6 cellular contexts compared by ENCODE assay signal in genomic region chr11:64869571-64870175, GRCh38. TPM values are rescaled to one million over a fixed set of nuclear protein-coding genes. Genes with fewer than 3 reads are reported as not detected.
DNase-seq lines count a peak whose midpoint lies in the region; ATAC-seq and TF ChIP-seq lines count a peak whose summit lies in the region.

No MANE protein-coding gene starts in this region.

- DNase-seq in Right ventricle myocardium superior (no peak), cardiac septum (ENCODE audit: low spot score) (no peak), heart left ventricle (no peak), vagina (ENCODE audit: extremely low spot score in 2 of 2) (no peak), NCI-H1417 treated with DMSO at 0.1 percent for 48 hours (lab: John Stamatoyannopoulos, UW) (no peak), epidermal melanocyte (ENCODE audit: insufficient read length, low spot score) (no peak)

- intact Hi-C loops in Right ventricle myocardium superior (cut with DNase I) (no loop called here), cardiac septum (cut with DNase I) (no loop called here), heart left ventricle (cut with DNase I) (loop anchor here in 1 of 10 donors (2.0 kb wide), 1 partner anchor 21 kb away; no protein-coding TSS in a partner anchor), vagina (cut with DNase I) (no loop called here)

- peak overlapping the region in 8 of 12 donors; percentile 18 to 39 (median 32) for H3K4me3 ChIP-seq in heart left ventricle
- peak overlapping the region; percentile 2 to 21 for H3K4me3 ChIP-seq in vagina

- TF ChIP-seq POLR2A in heart left ventricle (IDR thresholded peaks at IDR 0.05) = no peak
- no peak for TF ChIP-seq POLR2A in vagina (IDR thresholded peaks at IDR 0.05)

- H3K27me3 ChIP-seq in heart left ventricle = no peaks in the 10 kb centered on the region
- no peaks in the 10 kb centered on the region for H3K27me3 ChIP-seq in vagina

- TF ChIP-seq CTCF in heart left ventricle (IDR thresholded peaks at IDR 0.05) (peak in 11 of 12 donors; percentile 18 to 59 (median 32)), vagina (IDR thresholded peaks at IDR 0.05) (no peak)

- H3K36me3 ChIP-seq in heart left ventricle (peaks cover 0 to 66% (median 40%) of the 10 kb centered on the region in 9 donors), vagina (peaks cover 0 to 17% of the 10 kb centered on the region in 2 donors)

- H3K9me3 ChIP-seq in heart left ventricle (no peaks in the 10 kb centered on the region), vagina (no peaks in the 10 kb centered on the region)

- 29 to 53% (median 45%) methylated on average over 1 to 9 of the region's 9 CpGs for WGBS in heart left ventricle, 4 donors

- H3K4me1 ChIP-seq in heart left ventricle (peaks cover 45 to 97% (median 83%) of the 10 kb centered on the region in 12 donors), vagina (peaks cover 92% of the 10 kb centered on the region)

- peak overlapping the region; percentile 73 to 93 (median 80) for H3K27ac ChIP-seq in heart left ventricle
- peak overlapping the region; percentile 91 for H3K27ac ChIP-seq in vagina

- ATAC-seq in Right ventricle myocardium superior (ENCODE audit: poor library complexity) = peak; percentile 3
- ATAC-seq in heart left ventricle = peak in 3 of 4 donors; percentile 3 to 23 (median 4)

RNA-seq across cellular contexts. Expression of gene EHD1, which starts 8.7 kb away (rescaled TPM):
- 47.4 TPM for total RNA-seq in Right ventricle myocardium superior
- 50.9 TPM for total RNA-seq in cardiac septum
- 100 to 1,000 TPM in 1 of 9 donors, 10 to 100 TPM in 8; 38.2 to 102 (median 58.2) TPM for total RNA-seq in heart left ventricle
- 10 to 100 TPM; 27.9 to 50.4 TPM for polyA plus RNA-seq in heart left ventricle
- 61.6 TPM for total RNA-seq in vagina

RNA-seq across cellular contexts. Expression of gene CDC42BPG, which starts 25.2 kb away (rescaled TPM):
- total RNA-seq in Right ventricle myocardium superior = 0.35 TPM
- total RNA-seq in cardiac septum = 1.2 TPM
- total RNA-seq in heart left ventricle = under 1 TPM in 8 of 9 donors, not detected in 1; 0.12 to 0.50 (median 0.26) TPM
- polyA plus RNA-seq in heart left ventricle = under 1 TPM; 0.12 to 0.15 TPM
- 13.0 TPM for total RNA-seq in vagina

RNA-seq across cellular contexts. Expression of gene ATG2A, which starts 47.3 kb away (rescaled TPM):
- total RNA-seq in Right ventricle myocardium superior (11.5 TPM), cardiac septum (14.6 TPM), heart left ventricle (10 to 100 TPM; 11.4 to 38.5 (median 18.4) TPM), vagina (27.0 TPM)
- 10 to 100 TPM; 12.8 to 16.1 TPM for polyA plus RNA-seq in heart left ventricle

RNA-seq across cellular contexts. Expression of gene PPP2R5B, which starts 54.8 kb away (rescaled TPM):
- total RNA-seq in Right ventricle myocardium superior = 20.6 TPM
- 24.9 TPM for total RNA-seq in cardiac septum
- total RNA-seq in heart left ventricle = 10 to 100 TPM; 17.5 to 32.5 (median 22.3) TPM
- polyA plus RNA-seq in heart left ventricle = 10 to 100 TPM; 27.1 to 34.3 TPM
- 16.9 TPM for total RNA-seq in vagina

RNA-seq across cellular contexts. Expression of gene MEN1, which starts 59.3 kb away (rescaled TPM):
- total RNA-seq in Right ventricle myocardium superior = 8.6 TPM
- 8.6 TPM for total RNA-seq in cardiac septum
- total RNA-seq in heart left ventricle = 10 to 100 TPM in 4 of 9 donors, 1 to 10 TPM in 5; 6.6 to 15.0 (median 9.0) TPM
- polyA plus RNA-seq in heart left ventricle = 10 to 100 TPM in 1 of 2 donors, 1 to 10 TPM in 1; 7.2 to 15.2 TPM
- 27.0 TPM for total RNA-seq in vagina

Comparison
In these comparisons a context has a peak if more than half of its experiments do, and no peak if none do; other contexts are left out.
1. CTCF ChIP-seq: peak in heart left ventricle (11 of 12); none in vagina (0 of 3).